ENCODE assay signal across 20 cellular contexts in genomic region chr1:32357619-32358018, GRCh38. TPM values are rescaled to one million over a fixed set of nuclear protein-coding genes. Genes with fewer than 3 reads are reported as not detected.
"Had no signal": no experiment of that assay in that cellular context is flagged by ENCODE, and none has a peak within 500 bp of the region (broad histone marks: within the 10 kb centered on the region; RNA-seq: fewer than 3 reads in every experiment).

No MANE protein-coding gene starts in this region.

- H3K4me3 ChIP-seq: colonic mucosa, hepatocyte, left ventricle myocardium inferior, lower lobe of right lung, psoas muscle, spleen, stomach had no signal

- H3K27me3 ChIP-seq: colonic mucosa, hepatocyte, stomach had no signal

- H3K27ac Mint-ChIP-seq: endodermal cell, memory B cell, mesothelial cell of epicardium, natural killer cell had no signal

- H3K36me3 ChIP-seq: colonic mucosa, left ventricle myocardium inferior, lower lobe of right lung, stomach had no signal

- H3K27me3 Mint-ChIP-seq: memory B cell had no signal

- H3K9me3 Mint-ChIP-seq: endodermal cell, memory B cell, mesothelial cell of epicardium, natural killer cell had no signal

- H3K4me3 Mint-ChIP-seq: endodermal cell, memory B cell, mesothelial cell of epicardium, natural killer cell had no signal

- H3K9me3 ChIP-seq: colonic mucosa, left ventricle myocardium inferior, lower lobe of right lung, psoas muscle, spleen, stomach had no signal

- H3K36me3 Mint-ChIP-seq: natural killer cell had no signal

- DNase-seq: colonic mucosa; dermis blood vessel endothelial cell; effector CD4-positive, alpha-beta T cell; endodermal cell; foreskin keratinocyte; kidney; left cardiac atrium; left ventricle myocardium inferior; lower lobe of right lung; natural killer cell; psoas muscle; retina; spleen; stimulated activated CD4-positive, alpha-beta T cell treated with anti-CD3 and anti-CD28 coated beads, Interleukin-15, amount 100 ng/mL, for 24 hours; stimulated activated naive CD4-positive, alpha-beta T cell; stomach; trophoblast cell had no signal

- H3K27ac ChIP-seq: colonic mucosa, foreskin keratinocyte, left ventricle myocardium inferior, lower lobe of right lung, psoas muscle, stomach had no signal

RNA-seq across cellular contexts. Expression of gene TSSK3, which starts 4.7 kb away (rescaled TPM):
- total RNA-seq: dermis blood vessel endothelial cell, foreskin keratinocyte had no signal
- polyA plus RNA-seq: foreskin keratinocyte had no signal
